In genomic region chr3:184942735-184943134, GRCh38 we compare ENCODE assay signal across 14 cellular contexts.
"Had no signal": no experiment of that assay in that cellular context is flagged by ENCODE, and none has a peak within 500 bp of the region (broad histone marks: within the 10 kb centered on the region; RNA-seq: fewer than 3 reads in every experiment).

No MANE protein-coding gene starts in this region.

- H3K27me3 Mint-ChIP-seq: activated CD4-positive, alpha-beta T cell treated with anti-CD3 and anti-CD28 coated beads, Interleukin-2, amount 10 ng/mL, durations not matched to agents 24 days and 14 days; activated CD8-positive, alpha-beta T cell treated with anti-CD3 and anti-CD28 coated beads for 36 hours; activated T-cell treated with anti-CD3 and anti-CD28 coated beads, Interleukin-2, amount 50 U/mL, for 24 hours; progenitor cell of endocrine pancreas; stimulated activated naive B cell treated with anti-CD40 and anti-IgM and Interleukin-4, amounts not matched to agents 10 μg/mL and 1 μg/mL and 100 μg/mL, for 72 hours had no signal

- H3K9me3 ChIP-seq: ascending aorta, gastrocnemius medialis, heart left ventricle, left lung, thoracic aorta, upper lobe of left lung had no signal

- H3K27ac ChIP-seq: ascending aorta, coronary artery, gastrocnemius medialis, heart left ventricle, left lung, thoracic aorta, upper lobe of left lung had no signal

- H3K4me1 ChIP-seq: ascending aorta, gastrocnemius medialis, left lung, upper lobe of left lung had no signal

- H3K9me3 Mint-ChIP-seq: activated CD4-positive, alpha-beta T cell treated with anti-CD3 and anti-CD28 coated beads, Interleukin-2, amount 10 ng/mL, durations not matched to agents 24 days and 14 days; activated CD8-positive, alpha-beta T cell treated with anti-CD3 and anti-CD28 coated beads for 36 hours; activated T-cell treated with anti-CD3 and anti-CD28 coated beads, Interleukin-2, amount 50 U/mL, for 24 hours; stimulated activated naive B cell treated with anti-CD40 and anti-IgM and Interleukin-4, amounts not matched to agents 10 μg/mL and 1 μg/mL and 100 μg/mL, for 72 hours had no signal

- H3K27me3 ChIP-seq: ascending aorta, gastrocnemius medialis, heart left ventricle, left lung, upper lobe of left lung had no signal

- H3K4me3 Mint-ChIP-seq: activated CD4-positive, alpha-beta T cell treated with anti-CD3 and anti-CD28 coated beads, Interleukin-2, amount 10 ng/mL, durations not matched to agents 24 days and 14 days; activated CD8-positive, alpha-beta T cell treated with anti-CD3 and anti-CD28 coated beads for 36 hours; activated T-cell treated with anti-CD3 and anti-CD28 coated beads, Interleukin-2, amount 50 U/mL, for 24 hours; stimulated activated naive B cell treated with anti-CD40 and anti-IgM and Interleukin-4, amounts not matched to agents 10 μg/mL and 1 μg/mL and 100 μg/mL, for 72 hours had no signal

- ATAC-seq: activated CD8-positive, alpha-beta T cell treated with anti-CD3 and anti-CD28 coated beads for 36 hours; gastrocnemius medialis; heart left ventricle; left lung; stimulated activated naive B cell treated with anti-CD40 and anti-IgM and Interleukin-4, amounts not matched to agents 10 μg/mL and 1 μg/mL and 100 μg/mL, for 72 hours had no signal

- DNase-seq: activated CD4-positive, alpha-beta T cell treated with anti-CD3 and anti-CD28 coated beads, Interleukin-2, amount 10 ng/mL, durations not matched to agents 24 days and 14 days; activated CD8-positive, alpha-beta T cell treated with anti-CD3 and anti-CD28 coated beads for 36 hours; activated naive CD4-positive, alpha-beta T cell treated with anti-CD3 and anti-CD28 coated beads, Interleukin-2, amount 50 U/mL, for 16 hours; activated T-cell treated with anti-CD3 and anti-CD28 coated beads, Interleukin-2, amount 50 U/mL, for 24 hours; gastrocnemius medialis; heart left ventricle; left lung; mammary epithelial cell; stimulated activated naive B cell treated with anti-CD40 and anti-IgM and Interleukin-4, amounts not matched to agents 10 μg/mL and 1 μg/mL and 100 μg/mL, for 72 hours; upper lobe of left lung had no signal

- H3K4me1 Mint-ChIP-seq: activated CD4-positive, alpha-beta T cell treated with anti-CD3 and anti-CD28 coated beads, Interleukin-2, amount 10 ng/mL, durations not matched to agents 24 days and 14 days had no signal

- H3K4me3 ChIP-seq: ascending aorta, coronary artery, gastrocnemius medialis, heart left ventricle, left lung, thoracic aorta, upper lobe of left lung had no signal

- H3K27ac Mint-ChIP-seq: activated CD4-positive, alpha-beta T cell treated with anti-CD3 and anti-CD28 coated beads, Interleukin-2, amount 10 ng/mL, durations not matched to agents 24 days and 14 days; activated CD8-positive, alpha-beta T cell treated with anti-CD3 and anti-CD28 coated beads for 36 hours; activated T-cell treated with anti-CD3 and anti-CD28 coated beads, Interleukin-2, amount 50 U/mL, for 24 hours; progenitor cell of endocrine pancreas; stimulated activated naive B cell treated with anti-CD40 and anti-IgM and Interleukin-4, amounts not matched to agents 10 μg/mL and 1 μg/mL and 100 μg/mL, for 72 hours had no signal
